25 cellular contexts compared by ENCODE assay signal in the genomic region with DNA sequence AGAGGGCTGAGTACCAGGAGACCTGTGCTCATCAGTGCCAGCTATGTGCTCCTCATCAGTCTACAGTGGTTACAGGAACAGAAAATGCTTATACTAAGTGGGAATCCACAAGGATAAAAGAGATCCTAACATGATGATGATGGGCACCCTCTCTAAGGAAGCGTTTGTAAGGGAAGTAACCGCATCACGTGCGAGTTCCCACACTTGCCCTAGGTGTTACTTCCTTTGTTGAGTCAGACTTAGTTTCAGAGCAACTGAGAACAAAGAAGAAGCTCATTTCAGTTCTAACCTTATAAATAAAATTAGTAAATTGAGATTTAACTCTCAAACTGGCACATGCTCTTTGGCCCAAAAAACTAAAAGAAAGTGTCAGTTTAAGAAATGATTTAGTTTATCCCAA.
"Had no signal": no experiment of that assay in that cellular context is flagged by ENCODE, and none has a peak within 500 bp of the region (broad histone marks: within the 10 kb centered on the region; RNA-seq: fewer than 3 reads in every experiment).

No MANE protein-coding gene starts in this region.

- H3K4me3 Mint-ChIP-seq: activated CD4-positive, alpha-beta memory T cell treated with anti-CD3 and anti-CD28 coated beads for 36 hours; activated CD4-positive, alpha-beta T cell treated with anti-CD3 and anti-CD28 coated beads, Interleukin-2, amount 10 ng/mL, durations not matched to agents 7 days and 5 days; activated T-cell treated with anti-CD3 and anti-CD28 coated beads, Interleukin-2, amount 50 U/mL, for 72 hours; activated T-helper 17 cell treated with anti-CD3 and anti-CD28 coated beads, Interleukin-2, amount 50 U/mL, for 72 hours had no signal

- H3K36me3 ChIP-seq: adrenal gland, breast epithelium, SJCRH30 had no signal

- H3K4me3 ChIP-seq: adrenal gland, body of pancreas, breast epithelium, K562, SJCRH30, SK-N-MC had no signal

- DNase-seq: activated CD4-positive, alpha-beta memory T cell treated with anti-CD3 and anti-CD28 coated beads for 36 hours; activated CD4-positive, alpha-beta T cell treated with anti-CD3 and anti-CD28 coated beads, Interleukin-2, amount 10 ng/mL, durations not matched to agents 7 days and 5 days; activated effector memory CD4-positive, alpha-beta T cell treated with anti-CD3 and anti-CD28 coated beads, Interleukin-2, amount 50 U/mL, for 16 hours; activated naive CD4-positive, alpha-beta T cell; activated T-cell treated with anti-CD3 and anti-CD28 coated beads, Interleukin-2, amount 50 U/mL, for 1 hour; activated T-cell treated with anti-CD3 and anti-CD28 coated beads, Interleukin-2, amount 50 U/mL, for 72 hours; adrenal gland; body of pancreas; NCI-H1105; NCI-H1417 treated with DMSO at 0.1 percent for 48 hours; NCI-H1694; NCI-H1930; NCI-H345; NCI-H524 treated with DMSO at 0.1 percent for 48 hours; NK-92 treated with Interleukin-12 subunit alpha and Interleukin-12 subunit beta, amount 100 ng/mL, for 24 hours; OCI-M1; SHP77; SJCRH30; T1000 had no signal

- FAIRE-seq: astrocyte, K562 had no signal

- H3K4me1 Mint-ChIP-seq: activated T-helper 17 cell treated with anti-CD3 and anti-CD28 coated beads, Interleukin-2, amount 50 U/mL, for 72 hours had no signal

- ATAC-seq: activated T-cell treated with anti-CD3 and anti-CD28 coated beads, Interleukin-2, amount 50 U/mL, for 72 hours; activated T-helper 17 cell treated with anti-CD3 and anti-CD28 coated beads, Interleukin-2, amount 50 U/mL, for 72 hours; body of pancreas; K562 had no signal

- H3K9me3 ChIP-seq: adrenal gland, body of pancreas, SJCRH30 had no signal

- H3K27ac Mint-ChIP-seq: activated CD4-positive, alpha-beta memory T cell treated with anti-CD3 and anti-CD28 coated beads for 36 hours; activated CD4-positive, alpha-beta T cell treated with anti-CD3 and anti-CD28 coated beads, Interleukin-2, amount 10 ng/mL, durations not matched to agents 7 days and 5 days; activated naive CD4-positive, alpha-beta T cell treated with anti-CD3 and anti-CD28 coated beads, Interleukin-2, amount 50 U/mL, for 72 hours; activated T-cell treated with anti-CD3 and anti-CD28 coated beads, Interleukin-2, amount 50 U/mL, for 72 hours; activated T-helper 17 cell treated with anti-CD3 and anti-CD28 coated beads, Interleukin-2, amount 50 U/mL, for 72 hours had no signal

- H3K4me1 ChIP-seq: adrenal gland, body of pancreas, breast epithelium, SJCRH30 had no signal

- H3K36me3 Mint-ChIP-seq: activated CD4-positive, alpha-beta memory T cell treated with anti-CD3 and anti-CD28 coated beads for 36 hours had no signal

- H3K27me3 ChIP-seq: adrenal gland, body of pancreas, SJCRH30 had no signal

- H3K27ac ChIP-seq: adrenal gland, body of pancreas, breast epithelium, SJCRH30, SK-N-MC had no signal

- H3K9me3 Mint-ChIP-seq: activated CD4-positive, alpha-beta memory T cell treated with anti-CD3 and anti-CD28 coated beads for 36 hours had no signal
